Comparison of ENCODE assay signal across 8 cellular contexts in the genomic region with DNA sequence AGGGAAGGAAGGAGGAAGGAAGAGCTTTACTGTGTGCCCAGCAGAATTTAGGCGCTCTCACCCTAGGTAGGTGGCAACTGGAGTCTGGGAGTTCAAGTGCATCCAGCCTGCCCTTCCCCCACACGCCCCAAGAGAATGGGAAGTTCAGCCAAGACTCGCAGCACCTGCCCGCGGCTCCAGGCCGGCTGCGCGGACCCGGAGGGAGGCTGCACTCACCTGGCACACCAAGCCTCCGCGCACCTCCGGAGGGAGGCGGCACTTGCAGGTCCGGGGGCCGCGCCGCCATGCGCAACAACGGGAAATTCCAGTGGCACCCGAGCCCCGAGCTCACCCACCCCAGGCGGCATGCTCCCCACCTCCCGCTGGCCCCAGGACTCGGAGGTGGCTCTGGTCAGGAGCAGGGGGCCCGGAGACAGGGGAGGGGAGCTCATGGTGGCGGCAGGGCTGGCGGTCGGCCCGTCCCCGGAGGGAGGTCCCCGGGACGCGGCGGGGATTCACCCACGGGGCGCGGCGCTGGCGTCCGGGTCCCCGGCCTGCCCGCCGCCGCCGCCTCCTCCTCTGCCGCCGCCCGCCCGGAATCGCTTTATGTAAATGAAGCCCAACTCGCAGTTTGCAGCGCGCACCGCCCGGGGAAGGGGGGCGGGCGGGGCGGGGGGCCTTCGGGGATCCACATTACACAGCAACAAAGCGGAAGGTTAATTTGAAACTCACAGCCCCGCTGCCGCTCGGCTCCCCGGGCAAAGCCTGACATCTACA. TPM values are rescaled to one million over a fixed set of nuclear protein-coding genes. Genes with fewer than 3 reads are reported as not detected.
DNase-seq lines count a peak whose midpoint lies in the region; ATAC-seq and TF ChIP-seq lines count a peak whose summit lies in the region.

A gene with protein sequence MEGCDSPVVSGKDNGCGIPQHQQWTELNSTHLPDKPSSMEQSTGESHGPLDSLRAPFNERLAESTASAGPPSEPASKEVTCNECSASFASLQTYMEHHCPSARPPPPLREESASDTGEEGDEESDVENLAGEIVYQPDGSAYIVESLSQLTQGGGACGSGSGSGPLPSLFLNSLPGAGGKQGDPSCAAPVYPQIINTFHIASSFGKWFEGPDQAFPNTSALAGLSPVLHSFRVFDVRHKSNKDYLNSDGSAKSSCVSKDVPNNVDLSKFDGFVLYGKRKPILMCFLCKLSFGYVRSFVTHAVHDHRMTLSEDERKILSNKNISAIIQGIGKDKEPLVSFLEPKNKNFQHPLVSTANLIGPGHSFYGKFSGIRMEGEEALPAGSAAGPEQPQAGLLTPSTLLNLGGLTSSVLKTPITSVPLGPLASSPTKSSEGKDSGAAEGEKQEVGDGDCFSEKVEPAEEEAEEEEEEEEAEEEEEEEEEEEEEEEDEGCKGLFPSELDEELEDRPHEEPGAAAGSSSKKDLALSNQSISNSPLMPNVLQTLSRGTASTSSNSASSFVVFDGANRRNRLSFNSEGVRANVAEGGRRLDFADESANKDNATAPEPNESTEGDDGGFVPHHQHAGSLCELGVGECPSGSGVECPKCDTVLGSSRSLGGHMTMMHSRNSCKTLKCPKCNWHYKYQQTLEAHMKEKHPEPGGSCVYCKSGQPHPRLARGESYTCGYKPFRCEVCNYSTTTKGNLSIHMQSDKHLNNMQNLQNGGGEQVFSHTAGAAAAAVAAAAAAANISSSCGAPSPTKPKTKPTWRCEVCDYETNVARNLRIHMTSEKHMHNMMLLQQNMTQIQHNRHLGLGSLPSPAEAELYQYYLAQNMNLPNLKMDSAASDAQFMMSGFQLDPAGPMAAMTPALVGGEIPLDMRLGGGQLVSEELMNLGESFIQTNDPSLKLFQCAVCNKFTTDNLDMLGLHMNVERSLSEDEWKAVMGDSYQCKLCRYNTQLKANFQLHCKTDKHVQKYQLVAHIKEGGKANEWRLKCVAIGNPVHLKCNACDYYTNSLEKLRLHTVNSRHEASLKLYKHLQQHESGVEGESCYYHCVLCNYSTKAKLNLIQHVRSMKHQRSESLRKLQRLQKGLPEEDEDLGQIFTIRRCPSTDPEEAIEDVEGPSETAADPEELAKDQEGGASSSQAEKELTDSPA (N-terminal part only) (minus strand): TSS at position 593 of the 756 bp plus-strand sequence. CDS start 87,983 bp downstream, outside the sequence.

- ATAC-seq in GM21360 (IDR thresholded peaks at IDR 0.05; ENCODE audit: unreplicated experiment) = peak; percentile 63
- ATAC-seq in HG03571 (IDR thresholded peaks at IDR 0.05; ENCODE audit: unreplicated experiment) = peak; percentile 70
- ATAC-seq in memory B cell (ENCODE audit: low read depth) = peak; percentile 81

- H3K27me3 Mint-ChIP-seq in memory B cell = no peaks in the 10 kb centered on the region

- no peaks in the 10 kb centered on the region for H3K36me3 Mint-ChIP-seq in memory B cell

- H3K27ac Mint-ChIP-seq in memory B cell = peak within 1 kb of the TSS; percentile 85

- H3K4me1 Mint-ChIP-seq in memory B cell = peaks cover 15% of the 10 kb centered on the region

- TF ChIP-seq POLR2A in testis (IDR thresholded peaks at IDR 0.05) = no peak

- peaks cover 13% of the 10 kb centered on the region for H3K27me3 ChIP-seq in effector memory CD4-positive, alpha-beta T cell (replicated peaks; ENCODE audit: control insufficient read depth, insufficient read depth, low read length, poor library complexity, severe bottlenecking)
- no peaks in the 10 kb centered on the region for H3K27me3 ChIP-seq in testis

- WGBS in testis, 2 donors = 1 to 3% methylated on average over 9 to 64 of the region's 64 CpGs

- DNase-seq in DMS 273 (lab: John Stamatoyannopoulos, UW; ENCODE audit: unreplicated experiment) = peak; percentile 84
- DNase-seq in DMS 273 treated with DMSO at 0.1 percent for 48 hours (lab: John Stamatoyannopoulos, UW) = no peak
- peak; percentile 17 for DNase-seq in T-helper 9 cell
- DNase-seq in effector memory CD4-positive, alpha-beta T cell = peak in 2 of 3 donors; percentile 11 to 15
- DNase-seq in memory B cell (ENCODE audit: low spot score in 2 of 2) = peak; percentile 65 to 73
- peak; percentile 59 for DNase-seq in testis

- H3K4me3 ChIP-seq in effector memory CD4-positive, alpha-beta T cell (ENCODE audit: insufficient read depth, low read depth, low read length, poor library complexity, severe bottlenecking) = no peak within 1 kb of the TSS
- H3K4me3 ChIP-seq in testis = peak within 1 kb of the TSS; percentile 63 to 67

- no peaks in the 10 kb centered on the region for H3K9me3 Mint-ChIP-seq in memory B cell

- no peaks in the 10 kb centered on the region for H3K4me1 ChIP-seq in effector memory CD4-positive, alpha-beta T cell (ENCODE audit: control insufficient read depth, insufficient read depth, low read length, poor library complexity, severe bottlenecking)
- peaks cover 14% of the 10 kb centered on the region for H3K4me1 ChIP-seq in testis

- no peaks in the 10 kb centered on the region for H3K36me3 ChIP-seq in effector memory CD4-positive, alpha-beta T cell (ENCODE audit: control insufficient read depth, insufficient read depth, low read length)
- H3K36me3 ChIP-seq in testis (ENCODE audit: low read depth, missing control alignments) = no peaks in the 10 kb centered on the region

- H3K4me3 Mint-ChIP-seq in memory B cell = peak within 1 kb of the TSS; percentile 85

- no peaks in the 10 kb centered on the region for H3K9me3 ChIP-seq in effector memory CD4-positive, alpha-beta T cell (ENCODE audit: control insufficient read depth, low read length)
- no peaks in the 10 kb centered on the region for H3K9me3 ChIP-seq in testis

- no peak within 1 kb of the TSS for H3K27ac ChIP-seq in effector memory CD4-positive, alpha-beta T cell (ENCODE audit: insufficient read depth, low read length, poor library complexity, severe bottlenecking)
- H3K27ac ChIP-seq in testis = peak within 1 kb of the TSS; percentile 58 to 84

- intact Hi-C loops in testis (cut with DNase I; ENCODE audit: low total_unique reads) = no loop called here

- no peak for TF ChIP-seq CTCF in testis (IDR thresholded peaks at IDR 0.05)

RNA-seq across cellular contexts. Expression of the gene that starts here (rescaled TPM):
- total RNA-seq in testis = 10 to 100 TPM; 15.7 to 19.9 TPM
- 3.3 TPM for polyA plus RNA-seq in testis (ENCODE audit: insufficient read depth, low read depth, low replicate concordance)
